ENCODE assay signal across 9 cellular contexts in the genomic region with DNA sequence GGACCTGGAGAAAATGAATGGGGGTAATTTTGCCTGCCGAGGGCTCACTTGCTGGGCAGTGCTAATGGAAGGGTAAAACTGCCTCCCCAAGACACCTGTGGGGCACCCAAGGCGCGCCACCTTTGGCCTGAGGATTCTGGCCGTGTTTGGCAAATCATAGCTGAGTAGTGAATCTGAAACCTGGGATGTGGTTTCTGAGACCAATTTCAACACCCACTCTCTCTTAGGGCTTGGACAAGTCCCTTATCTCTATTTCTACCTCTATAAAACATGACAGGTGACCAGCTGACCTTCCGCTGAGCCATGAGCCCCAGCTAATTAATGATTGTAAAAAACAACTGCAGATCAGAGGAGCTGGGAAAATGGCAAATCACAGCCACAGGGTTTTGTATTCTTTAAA. TPM values are rescaled to one million over a fixed set of nuclear protein-coding genes. Genes with fewer than 3 reads are reported as not detected.
A peak's percentile ranks its signal among the peaks of the same experiment; 100 is the strongest.
DNase-seq lines count a peak whose midpoint lies in the region; ATAC-seq and TF ChIP-seq lines count a peak whose summit lies in the region.
"Had no signal": no experiment of that assay in that cellular context is flagged by ENCODE, and none has a peak within 500 bp of the region (broad histone marks: within the 10 kb centered on the region; RNA-seq: fewer than 3 reads in every experiment).

No MANE protein-coding gene starts in this region.

- H3K36me3 Mint-ChIP-seq in activated T-cell treated with anti-CD3 and anti-CD28 coated beads, Interleukin-2, amount 50 U/mL, for 24 hours (ENCODE audit: low read depth): no peaks in the 10 kb centered on the region

- peaks cover 39% of the 10 kb centered on the region for H3K27me3 Mint-ChIP-seq in activated T-cell treated with anti-CD3 and anti-CD28 coated beads, Interleukin-2, amount 50 U/mL, for 24 hours

- H3K27ac Mint-ChIP-seq in activated T-cell treated with anti-CD3 and anti-CD28 coated beads, Interleukin-2, amount 50 U/mL, for 24 hours: no peak overlapping the region

- H3K27ac ChIP-seq in brain microvascular endothelial cell: no peak overlapping the region
- peak overlapping the region; percentile 60 to 80 (median 62) for H3K27ac ChIP-seq in right lobe of liver
- peak overlapping the region; percentile 95 to 97 for H3K27ac ChIP-seq in tibial artery

- H3K4me3 ChIP-seq in brain microvascular endothelial cell (ENCODE audit: low read depth, low read length) (peak overlapping the region; percentile 68), right lobe of liver (peak overlapping the region; percentile 58 to 74 (median 74)), tibial artery (peak overlapping the region; percentile 81 to 83)

- TF ChIP-seq POLR2A in right lobe of liver (IDR thresholded peaks at IDR 0.05): peak; percentile 32

- H3K36me3 ChIP-seq in brain microvascular endothelial cell (replicated peaks): no peaks in the 10 kb centered on the region
- H3K36me3 ChIP-seq in right lobe of liver: no peaks in the 10 kb centered on the region
- H3K36me3 ChIP-seq in tibial artery: peaks cover 0 to 4% (median 0%) of the 10 kb centered on the region in 3 donors

- H3K9me3 Mint-ChIP-seq in activated T-cell treated with anti-CD3 and anti-CD28 coated beads, Interleukin-2, amount 50 U/mL, for 24 hours: no peaks in the 10 kb centered on the region

- H3K4me1 ChIP-seq in right lobe of liver (peaks cover 0 to 57% (median 22%) of the 10 kb centered on the region in 4 donors), tibial artery (peaks cover 0 to 54% (median 44%) of the 10 kb centered on the region in 4 donors)

- in situ Hi-C loops in brain microvascular endothelial cell (cut with HindIII; ENCODE audit: low pct_ligation_motif_present, low sequenced_read_pairs): no loop called here

- 15% methylated on average over 4 of the region's 5 CpGs for WGBS in right lobe of liver (ENCODE audit: insufficient coverage, low coverage, low lambda C conversion rate, missing lambda C conversion rate)

- H3K4me3 Mint-ChIP-seq in activated T-cell treated with anti-CD3 and anti-CD28 coated beads, Interleukin-2, amount 50 U/mL, for 24 hours: peak overlapping the region; percentile 72

- H3K9me3 ChIP-seq in right lobe of liver: no peaks in the 10 kb centered on the region
- H3K9me3 ChIP-seq in tibial artery: no peaks in the 10 kb centered on the region

- DNase-seq in activated T-cell treated with anti-CD3 and anti-CD28 coated beads, Interleukin-2, amount 50 U/mL, for 24 hours: no peak
- no peak for DNase-seq in activated T-cell treated with anti-CD3 and anti-CD28 coated beads for 4 hours
- DNase-seq in brain microvascular endothelial cell: no peak
- no peak for DNase-seq in right lobe of liver
- no peak for DNase-seq in tibial artery
- DNase-seq in NCI-H2227 (lab: John Stamatoyannopoulos, UW; ENCODE audit: unreplicated experiment): no peak
- DNase-seq: T-helper 9 cell had no signal

- H3K27me3 ChIP-seq in brain microvascular endothelial cell (replicated peaks) (no peaks in the 10 kb centered on the region), right lobe of liver (no peaks in the 10 kb centered on the region), tibial artery (no peaks in the 10 kb centered on the region)

- TF ChIP-seq CTCF in brain microvascular endothelial cell (IDR thresholded peaks at IDR 0.05; ENCODE audit: low read depth, low read length, missing control alignments) (no peak), right lobe of liver (IDR thresholded peaks at IDR 0.05) (no peak), tibial artery (IDR thresholded peaks at IDR 0.05) (no peak)

- intact Hi-C loops in right lobe of liver (cut with DNase I): no loop called here
- intact Hi-C loops in tibial artery (cut with DNase I; ENCODE audit: low total_unique reads): loop anchor here (1.0 kb wide), 1 partner anchor 27 kb away; the partner anchor contains the start of gene DDB2

- peaks cover 15% of the 10 kb centered on the region for H3K4me1 Mint-ChIP-seq in activated T-cell treated with anti-CD3 and anti-CD28 coated beads, Interleukin-2, amount 50 U/mL, for 24 hours (ENCODE audit: low read depth)

- ATAC-seq in right lobe of liver (peak in 1 of 4 donors; percentile 10), HG03521 (IDR thresholded peaks at IDR 0.05; ENCODE audit: unreplicated experiment) (no peak), HG03196 (IDR thresholded peaks at IDR 0.05; ENCODE audit: unreplicated experiment) (no peak)

RNA-seq across cellular contexts. Expression of gene PACSIN3, which starts 1.5 kb away (rescaled TPM):
- 10 to 100 TPM in 5 of 6 experiments, 1 to 10 TPM in 1; 9.6 to 31.1 (median 25.0) TPM for total RNA-seq in right lobe of liver

RNA-seq across cellular contexts. Expression of gene ARFGAP2, which starts 11.0 kb away (rescaled TPM):
- total RNA-seq in right lobe of liver: 10 to 100 TPM; 37.7 to 64.4 (median 62.1) TPM

RNA-seq across cellular contexts. Expression of gene DDB2, which starts 27.1 kb away (rescaled TPM):
- 10 to 100 TPM; 13.1 to 24.2 (median 13.8) TPM for total RNA-seq in right lobe of liver
